In genomic region chr1:210900820-210901219, GRCh38 we compare ENCODE assay signal across 3 cellular contexts.
"Had no signal": no experiment of that assay in that cellular context is flagged by ENCODE, and none has a peak within 500 bp of the region (broad histone marks: within the 10 kb centered on the region; RNA-seq: fewer than 3 reads in every experiment).

No MANE protein-coding gene starts in this region.

- DNase-seq: H9, HCEC 1CT had no signal

- H3K4me3 ChIP-seq: GM23338 had no signal

- H3K4me2 ChIP-seq: GM23338 had no signal

- H2AFZ ChIP-seq: GM23338 had no signal
